Comparison of ENCODE assay signal across 8 cellular contexts in the genomic region with DNA sequence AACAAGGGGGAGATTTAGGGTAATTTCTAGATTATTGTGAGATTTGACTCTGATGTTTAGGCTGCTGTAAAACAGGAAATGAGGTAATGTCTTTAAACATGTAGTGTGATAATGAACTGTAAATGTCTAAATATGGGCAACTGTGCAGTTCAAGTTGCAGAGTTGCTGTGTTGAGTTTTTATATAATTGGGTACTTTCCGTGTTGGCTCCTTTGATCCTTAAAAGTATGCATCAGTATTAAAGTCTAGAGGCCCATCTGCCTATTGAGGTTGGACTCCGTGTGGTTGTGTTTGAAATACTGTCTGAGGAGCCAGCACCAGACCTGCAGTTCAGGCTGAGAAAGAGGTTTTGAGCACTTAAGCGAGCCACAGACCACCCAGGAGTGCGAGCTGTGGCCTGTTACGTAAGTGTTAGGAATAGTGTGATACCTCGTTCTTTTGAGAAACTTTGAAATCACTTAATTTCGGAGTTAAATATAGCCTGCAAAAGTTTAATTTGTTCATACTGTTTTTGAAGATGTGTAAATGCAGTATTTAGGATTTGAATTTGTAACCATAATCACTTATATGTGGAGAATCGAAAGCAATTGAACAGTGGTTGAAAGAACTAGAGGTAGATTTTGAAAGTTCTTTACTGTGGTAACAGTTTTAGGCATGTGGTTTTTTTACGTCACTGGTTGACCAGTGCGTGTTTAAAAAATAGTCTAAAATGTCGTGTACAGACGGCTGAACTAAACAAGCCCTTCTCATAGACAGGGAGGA. TPM values are rescaled to one million over a fixed set of nuclear protein-coding genes. Genes with fewer than 3 reads are reported as not detected.
DNase-seq lines count a peak whose midpoint lies in the region; ATAC-seq, FAIRE-seq and TF ChIP-seq lines count a peak whose summit lies in the region.

No MANE protein-coding gene starts in this region.

- no peaks in the 10 kb centered on the region for H3K27me3 Mint-ChIP-seq in astrocyte (ENCODE audit: low read depth, unreplicated experiment)

- peaks cover 16% of the 10 kb centered on the region for H4K20me1 ChIP-seq in astrocyte (ENCODE audit: insufficient read depth, low read length)

- H2AFZ ChIP-seq in astrocyte (ENCODE audit: low read depth, low read length), result peak overlapping the region; percentile 36

- H3K27ac Mint-ChIP-seq in astrocyte (ENCODE audit: unreplicated experiment), result peak overlapping the region; percentile 98

- H3K36me3 ChIP-seq in A673 (ENCODE audit: insufficient read depth, low read length, poor library complexity, severe bottlenecking), result peaks cover 12% of the 10 kb centered on the region
- peaks cover 11% of the 10 kb centered on the region for H3K36me3 ChIP-seq in astrocyte (ENCODE audit: insufficient read depth, low read length)
- peaks cover 15 to 23% of the 10 kb centered on the region in 2 donors for H3K36me3 ChIP-seq in mucosa of rectum (ENCODE audit: control insufficient read depth in 2 of 2, insufficient read depth in 2 of 2, low read length in 2 of 2)
- H3K36me3 ChIP-seq in uterus, result no peaks in the 10 kb centered on the region

- H3K4me1 ChIP-seq in A673 (ENCODE audit: insufficient read depth, low read length, poor library complexity, severe bottlenecking) (peaks cover 22% of the 10 kb centered on the region), astrocyte (ENCODE audit: insufficient read depth, low read length) (peaks cover 26% of the 10 kb centered on the region), mucosa of rectum (ENCODE audit: control insufficient read depth in 2 of 2, insufficient read depth in 2 of 2, low read length in 2 of 2) (peaks cover 19 to 35% of the 10 kb centered on the region in 2 donors), uterus (no peaks in the 10 kb centered on the region)

- H3K79me2 ChIP-seq in astrocyte (ENCODE audit: insufficient read depth, low read length), result peaks cover 66% of the 10 kb centered on the region

- H3K4me3 Mint-ChIP-seq in astrocyte (ENCODE audit: unreplicated experiment), result peak overlapping the region; percentile 20

- ATAC-seq in GM19351 (IDR thresholded peaks at IDR 0.05; ENCODE audit: unreplicated experiment), result peak; percentile 47

- H3K9me3 ChIP-seq in A673 (ENCODE audit: low read depth, low read length, poor library complexity, severe bottlenecking) (no peaks in the 10 kb centered on the region), astrocyte (ENCODE audit: insufficient read depth, low read depth, low read length) (no peaks in the 10 kb centered on the region), mucosa of rectum (ENCODE audit: control insufficient read depth in 2 of 2, low read length in 2 of 2) (no peaks in the 10 kb centered on the region), uterus (no peaks in the 10 kb centered on the region)

- peaks cover 26% of the 10 kb centered on the region for H3K4me1 Mint-ChIP-seq in astrocyte (ENCODE audit: low read depth, unreplicated experiment)

- H3K4me3 ChIP-seq in A673 (ENCODE audit: low read depth, low read length, poor library complexity, severe bottlenecking) (no peak overlapping the region), astrocyte (ENCODE audit: insufficient read depth, low read depth, low read length) (peak overlapping the region; percentile 20), mucosa of rectum (ENCODE audit: low read length in 2 of 2) (no peak overlapping the region), uterus (no peak overlapping the region)

- POLR2A ChIA-PET in A673 (lab: Charles Lee; ENCODE audit: low non-redundant PET), result no interaction called here

- DNase-seq in A673 (ENCODE audit: low spot score) (no peak), OCI-M1 (lab: John Stamatoyannopoulos, UW) (peak; percentile 11), astrocyte (ENCODE audit: low read depth) (peak; percentile 68), uterus (no peak), D721Med (ENCODE audit: insufficient read length, low spot score) (no peak), KG1 (lab: John Stamatoyannopoulos, UW) (no peak)

- CTCF ChIA-PET in A673 (lab: Charles Lee), result no interaction called here

- peaks cover 5% of the 10 kb centered on the region for H3K36me3 Mint-ChIP-seq in astrocyte (ENCODE audit: low read depth, unreplicated experiment)

- no TSS peak for BruUV-seq in A673 (replicated peaks; lab: Mats Ljungman, UMichigan)

- TF ChIP-seq CTCF in A673 (conservative IDR thresholded peaks at IDR 0.05; ENCODE audit: low read depth, low read length), result no peak
- no peak for TF ChIP-seq CTCF in astrocyte (IDR thresholded peaks at IDR 0.05; ENCODE audit: insufficient read depth, low read depth, low read length)
- TF ChIP-seq CTCF in uterus (IDR thresholded peaks at IDR 0.05), result no peak
- TF ChIP-seq CTCF in D721Med (IDR thresholded peaks at IDR 0.05; ENCODE audit: insufficient read depth, missing control alignments), result no peak

- H3K9ac ChIP-seq in astrocyte (ENCODE audit: low read length), result peak overlapping the region; percentile 64
- H3K9ac ChIP-seq in mucosa of rectum (ENCODE audit: low read depth in 1 of 2, low read length in 2 of 2), result peak overlapping the region; percentile 48 to 56

- no peak for TF ChIP-seq POLR2A in uterus (IDR thresholded peaks at IDR 0.05)

- FAIRE-seq in astrocyte (lab: Jason Lieb, UNC) (peak; percentile 13), D721Med (lab: Jason Lieb, UNC) (no peak)

- intact Hi-C loops in A673 (cut with micrococcal nuclease; ENCODE audit: unreplicated experiment) (no loop called here), uterus (cut with DNase I; ENCODE audit: low total_unique reads) (no loop called here)

- peak overlapping the region; percentile 76 for H3K4me2 ChIP-seq in astrocyte (ENCODE audit: low read length)

- no peaks in the 10 kb centered on the region for H3K27me3 ChIP-seq in A673 (replicated peaks; ENCODE audit: insufficient read depth, low read depth, low read length, poor library complexity)
- no peaks in the 10 kb centered on the region for H3K27me3 ChIP-seq in astrocyte (ENCODE audit: insufficient read depth, low read length)
- H3K27me3 ChIP-seq in mucosa of rectum (ENCODE audit: control insufficient read depth in 2 of 2, insufficient read depth in 2 of 2, low read length in 2 of 2), result no peaks in the 10 kb centered on the region
- H3K27me3 ChIP-seq in uterus, result no peaks in the 10 kb centered on the region

- H3K27ac ChIP-seq in A673 (ENCODE audit: low read depth, low read length, poor library complexity, severe bottlenecking), result peak overlapping the region; percentile 70
- peak overlapping the region; percentile 81 for H3K27ac ChIP-seq in astrocyte (ENCODE audit: low read depth, low read length)
- peak overlapping the region; percentile 79 to 87 for H3K27ac ChIP-seq in mucosa of rectum (ENCODE audit: low read depth in 2 of 2, low read length in 2 of 2)
- H3K27ac ChIP-seq in uterus, result peak overlapping the region; percentile 82 to 86

- no peaks in the 10 kb centered on the region for H3K9me3 Mint-ChIP-seq in astrocyte (ENCODE audit: unreplicated experiment)

RNA-seq across cellular contexts. Expression of a gene that starts 9.0 kb away (rescaled TPM):
- total RNA-seq in A673 (2021) (54.0 and 58.3 TPM in 2 replicates), astrocyte (18.3 and 18.7 TPM in 2 replicates), uterus (10 to 100 TPM; 16.5 to 97.9 (median 46.7) TPM)

RNA-seq across cellular contexts. Expression of a gene that starts 34.0 kb away (rescaled TPM):
- total RNA-seq in A673 (2021) (not detected in 2 replicates), astrocyte (not detected in 2 replicates), uterus (not detected)

Comparison
In these comparisons a context has a peak if more than half of its experiments do, and no peak if none do; other contexts are left out.
1. DNase-seq: peak in OCI-M1 (single experiment) and astrocyte (single experiment); none in A673 (single experiment), uterus (0 of 2), D721Med (single experiment) and KG1 (single experiment).
2. Peak in every context shown above with its lines, with median percentiles within 50 percentile points of each other: H3K27ac ChIP-seq.